In the genomic region with DNA sequence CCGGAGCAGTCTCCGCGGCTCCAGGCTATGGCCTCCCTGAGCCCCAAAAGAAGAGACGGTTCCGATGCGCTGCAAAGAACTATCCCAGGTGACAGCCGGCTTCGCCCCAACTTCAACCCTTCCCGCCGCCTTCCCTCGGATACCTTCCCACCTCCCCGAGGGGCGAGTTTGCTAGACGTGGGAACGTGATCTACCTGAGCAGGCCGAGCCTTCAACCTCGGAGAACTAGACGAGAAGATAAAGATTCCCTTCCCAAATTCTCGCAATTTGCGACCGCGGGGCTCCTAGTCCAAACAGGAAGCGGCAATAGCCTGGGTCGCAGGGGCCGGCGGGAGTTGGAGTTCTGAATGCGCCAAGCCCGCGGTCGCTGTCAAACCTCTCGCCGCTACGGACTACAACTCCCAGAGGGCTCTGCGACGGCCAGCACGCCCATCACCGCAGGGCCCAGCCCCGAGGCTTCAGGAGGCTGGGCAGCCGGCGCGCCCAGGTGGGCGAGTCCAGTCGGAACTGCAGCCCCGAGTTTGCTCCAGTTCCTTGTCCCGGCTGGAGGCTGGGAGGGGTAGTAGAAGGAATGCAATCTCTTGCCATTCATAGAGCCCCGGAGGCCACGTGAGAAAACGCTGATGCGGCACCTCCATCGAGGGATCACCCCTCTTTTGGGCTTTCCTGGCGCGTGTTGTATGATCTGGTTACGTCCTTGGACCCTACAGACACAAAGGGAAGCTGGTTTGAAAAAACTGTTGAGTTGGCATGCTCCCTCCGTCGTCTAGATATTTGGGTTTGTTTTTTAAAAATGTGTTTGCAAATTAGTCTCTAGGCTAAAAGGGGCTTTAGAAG, we compare ENCODE assay signal across 8 cellular contexts. TPM values are rescaled to one million over a fixed set of nuclear protein-coding genes. Genes with fewer than 3 reads are reported as not detected.
A peak's percentile ranks its signal among the peaks of the same experiment; 100 is the strongest.
DNase-seq lines count a peak whose midpoint lies in the region; ATAC-seq and TF ChIP-seq lines count a peak whose summit lies in the region.

A gene with protein sequence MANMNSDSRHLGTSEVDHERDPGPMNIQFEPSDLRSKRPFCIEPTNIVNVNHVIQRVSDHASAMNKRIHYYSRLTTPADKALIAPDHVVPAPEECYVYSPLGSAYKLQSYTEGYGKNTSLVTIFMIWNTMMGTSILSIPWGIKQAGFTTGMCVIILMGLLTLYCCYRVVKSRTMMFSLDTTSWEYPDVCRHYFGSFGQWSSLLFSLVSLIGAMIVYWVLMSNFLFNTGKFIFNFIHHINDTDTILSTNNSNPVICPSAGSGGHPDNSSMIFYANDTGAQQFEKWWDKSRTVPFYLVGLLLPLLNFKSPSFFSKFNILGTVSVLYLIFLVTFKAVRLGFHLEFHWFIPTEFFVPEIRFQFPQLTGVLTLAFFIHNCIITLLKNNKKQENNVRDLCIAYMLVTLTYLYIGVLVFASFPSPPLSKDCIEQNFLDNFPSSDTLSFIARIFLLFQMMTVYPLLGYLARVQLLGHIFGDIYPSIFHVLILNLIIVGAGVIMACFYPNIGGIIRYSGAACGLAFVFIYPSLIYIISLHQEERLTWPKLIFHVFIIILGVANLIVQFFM (minus strand): TSS at position 302 of the 837 bp plus-strand sequence. CDS start 14,366 bp downstream, outside the sequence.

- TF ChIP-seq CTCF in DOHH2 (IDR thresholded peaks at IDR 0.05; ENCODE audit: low read depth, low read length, poor library complexity, severe bottlenecking) (no peak), GM23338 (conservative IDR thresholded peaks at IDR 0.05; ENCODE audit: low read depth in 2 of 2) (no peak), natural killer cell (IDR thresholded peaks at IDR 0.05) (no peak)

- DNase-seq in GM23338 (ENCODE audit: low spot score): peak; percentile 99
- DNase-seq in LHCN-M2 (ENCODE audit: low read depth): peak; percentile 91
- DNase-seq in RPMI8226: peak; percentile 97
- DNase-seq in activated T-helper 1 cell treated with anti-CD3 and anti-CD28 coated beads, Interleukin-2, amount 50 U/mL, for 16 hours (ENCODE audit: low read depth in 1 of 2, low spot score in 1 of 2): peak; percentile 81 to 84
- peak; percentile 90 for DNase-seq in fibroblast of peridontal ligament (ENCODE audit: extremely low read depth)
- DNase-seq in natural killer cell: peak; percentile 90
- peak; percentile 93 for DNase-seq in stimulated activated naive CD4-positive, alpha-beta T cell treated with Interleukin-2 at 50 U/mL for 16 hours (lab: John Stamatoyannopoulos, UW)

- H3K27me3 ChIP-seq in DOHH2 (ENCODE audit: control insufficient read depth, low read length) (no peaks in the 10 kb centered on the region), GM23338 (ENCODE audit: insufficient read depth) (no peaks in the 10 kb centered on the region)

- H3K79me2 ChIP-seq in DOHH2 (ENCODE audit: control insufficient read depth, low read length) (peaks cover 14% of the 10 kb centered on the region), GM23338 (replicated peaks; ENCODE audit: insufficient read depth) (peaks cover 31% of the 10 kb centered on the region)

- no peaks in the 10 kb centered on the region for H3K9me3 ChIP-seq in DOHH2 (ENCODE audit: control insufficient read depth, insufficient read depth, low read length)

- H3F3A ChIP-seq in DOHH2 (ENCODE audit: control insufficient read depth, insufficient read depth) (no peaks in the 10 kb centered on the region), GM23338 (replicated peaks; ENCODE audit: low read depth) (no peaks in the 10 kb centered on the region)

- H3K27ac Mint-ChIP-seq in GM23338 (peak within 1 kb of the TSS; percentile 97), natural killer cell (peak within 1 kb of the TSS; percentile 87 to 97)

- H3K9me3 Mint-ChIP-seq in GM23338 (peaks cover 11% of the 10 kb centered on the region), natural killer cell (no peaks in the 10 kb centered on the region)

- ATAC-seq in GM23338 (peak; percentile 99), natural killer cell (peak; percentile 100)

- H2AFZ ChIP-seq in GM23338: peak within 1 kb of the TSS; percentile 91

- H3K4me2 ChIP-seq in DOHH2 (ENCODE audit: low read length) (peak within 1 kb of the TSS; percentile 88), GM23338 (peak within 1 kb of the TSS; percentile 89)

- H3K27me3 Mint-ChIP-seq in GM23338 (ENCODE audit: insufficient read depth, low read depth, poor library complexity) (peaks cover 7% of the 10 kb centered on the region), natural killer cell (ENCODE audit: low read depth in 2 of 2) (peaks cover 4 to 20% of the 10 kb centered on the region in 2 donors)

- H3K4me3 Mint-ChIP-seq in GM23338 (peak within 1 kb of the TSS; percentile 99), natural killer cell (peak within 1 kb of the TSS; percentile 98)

- H3K36me3 ChIP-seq in DOHH2 (ENCODE audit: control insufficient read depth, low read length): peaks cover 16% of the 10 kb centered on the region
- no peaks in the 10 kb centered on the region; the same call in none of the 2 replicates for H3K36me3 ChIP-seq in GM23338 (ENCODE audit: insufficient read depth)

- H3K4me3 ChIP-seq in DOHH2 (ENCODE audit: low read length): peak within 1 kb of the TSS; percentile 94
- H3K4me3 ChIP-seq in GM23338: peak within 1 kb of the TSS; percentile 96

- H3K36me3 Mint-ChIP-seq in GM23338 (ENCODE audit: low read depth) (peaks cover 31% of the 10 kb centered on the region), natural killer cell (no peaks in the 10 kb centered on the region)

- H4K20me1 ChIP-seq in DOHH2 (ENCODE audit: control insufficient read depth, insufficient read depth, low read depth, low read length) (no peaks in the 10 kb centered on the region), GM23338 (replicated peaks; ENCODE audit: insufficient read depth) (no peaks in the 10 kb centered on the region)

- H3K4me1 Mint-ChIP-seq in GM23338 (peaks cover 6% of the 10 kb centered on the region; the same call in 1 of the 3 replicates), natural killer cell (peaks cover 11 to 17% of the 10 kb centered on the region in 2 donors)

- H3K4me1 ChIP-seq in DOHH2 (ENCODE audit: control insufficient read depth, low read length): peaks cover 15% of the 10 kb centered on the region
- no peaks in the 10 kb centered on the region for H3K4me1 ChIP-seq in GM23338 (ENCODE audit: insufficient read depth)

- no peaks in the 10 kb centered on the region for H3K9me2 ChIP-seq in DOHH2 (replicated peaks; ENCODE audit: control insufficient read depth, low read length)
- no peaks in the 10 kb centered on the region for H3K9me2 ChIP-seq in GM23338 (ENCODE audit: insufficient read depth)

- intact Hi-C loops in natural killer cell (cut with micrococcal nuclease): no loop called here

- H3K27ac ChIP-seq in DOHH2 (ENCODE audit: low read depth, low read length) (no peak within 1 kb of the TSS), GM23338 (ENCODE audit: low read depth) (peak within 1 kb of the TSS; percentile 91)

TF ChIP-seq in GM23338, 12 proteins besides CTCF, POLR2A, EP300 and RAD21:
- TF ChIP-seq, protein P1, sequence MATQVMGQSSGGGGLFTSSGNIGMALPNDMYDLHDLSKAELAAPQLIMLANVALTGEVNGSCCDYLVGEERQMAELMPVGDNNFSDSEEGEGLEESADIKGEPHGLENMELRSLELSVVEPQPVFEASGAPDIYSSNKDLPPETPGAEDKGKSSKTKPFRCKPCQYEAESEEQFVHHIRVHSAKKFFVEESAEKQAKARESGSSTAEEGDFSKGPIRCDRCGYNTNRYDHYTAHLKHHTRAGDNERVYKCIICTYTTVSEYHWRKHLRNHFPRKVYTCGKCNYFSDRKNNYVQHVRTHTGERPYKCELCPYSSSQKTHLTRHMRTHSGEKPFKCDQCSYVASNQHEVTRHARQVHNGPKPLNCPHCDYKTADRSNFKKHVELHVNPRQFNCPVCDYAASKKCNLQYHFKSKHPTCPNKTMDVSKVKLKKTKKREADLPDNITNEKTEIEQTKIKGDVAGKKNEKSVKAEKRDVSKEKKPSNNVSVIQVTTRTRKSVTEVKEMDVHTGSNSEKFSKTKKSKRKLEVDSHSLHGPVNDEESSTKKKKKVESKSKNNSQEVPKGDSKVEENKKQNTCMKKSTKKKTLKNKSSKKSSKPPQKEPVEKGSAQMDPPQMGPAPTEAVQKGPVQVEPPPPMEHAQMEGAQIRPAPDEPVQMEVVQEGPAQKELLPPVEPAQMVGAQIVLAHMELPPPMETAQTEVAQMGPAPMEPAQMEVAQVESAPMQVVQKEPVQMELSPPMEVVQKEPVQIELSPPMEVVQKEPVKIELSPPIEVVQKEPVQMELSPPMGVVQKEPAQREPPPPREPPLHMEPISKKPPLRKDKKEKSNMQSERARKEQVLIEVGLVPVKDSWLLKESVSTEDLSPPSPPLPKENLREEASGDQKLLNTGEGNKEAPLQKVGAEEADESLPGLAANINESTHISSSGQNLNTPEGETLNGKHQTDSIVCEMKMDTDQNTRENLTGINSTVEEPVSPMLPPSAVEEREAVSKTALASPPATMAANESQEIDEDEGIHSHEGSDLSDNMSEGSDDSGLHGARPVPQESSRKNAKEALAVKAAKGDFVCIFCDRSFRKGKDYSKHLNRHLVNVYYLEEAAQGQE (IDR thresholded peaks at IDR 0.05; ENCODE audit: unreplicated experiment): no peak
- TF ChIP-seq, protein P2, sequence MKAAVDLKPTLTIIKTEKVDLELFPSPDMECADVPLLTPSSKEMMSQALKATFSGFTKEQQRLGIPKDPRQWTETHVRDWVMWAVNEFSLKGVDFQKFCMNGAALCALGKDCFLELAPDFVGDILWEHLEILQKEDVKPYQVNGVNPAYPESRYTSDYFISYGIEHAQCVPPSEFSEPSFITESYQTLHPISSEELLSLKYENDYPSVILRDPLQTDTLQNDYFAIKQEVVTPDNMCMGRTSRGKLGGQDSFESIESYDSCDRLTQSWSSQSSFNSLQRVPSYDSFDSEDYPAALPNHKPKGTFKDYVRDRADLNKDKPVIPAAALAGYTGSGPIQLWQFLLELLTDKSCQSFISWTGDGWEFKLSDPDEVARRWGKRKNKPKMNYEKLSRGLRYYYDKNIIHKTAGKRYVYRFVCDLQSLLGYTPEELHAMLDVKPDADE (IDR thresholded peaks at IDR 0.05): peak; percentile 87
- peak; percentile 98 for TF ChIP-seq POLR2AphosphoS5 (IDR thresholded peaks at IDR 0.05; ENCODE audit: low read depth)
- TF ChIP-seq EZH2phosphoT487 (IDR thresholded peaks at IDR 0.05; ENCODE audit: unreplicated experiment): no peak
TF ChIP-seq in GM23338: peak in this region for 2.

RNA-seq across cellular contexts. Expression of the gene that starts here (rescaled TPM):
- 57.0 and 64.8 TPM in 2 replicates for total RNA-seq in GM23338 (2014; rRNA removed; shearing (Covaris generic))
- polyA plus RNA-seq in GM23338 (2016; fragmentation: Nextera tagmentation; extraction: Ambion mirVana): 28.6 and 30.8 TPM in 2 replicates
- total RNA-seq in LHCN-M2 (2014; rRNA removed) (13.5 and 20.9 TPM in 2 replicates), natural killer cell (10 to 100 TPM; 20.6 to 33.9 (median 27.0) TPM)
- 5.8 TPM for polyA plus RNA-seq in LHCN-M2 (2012)
